In the genomic region with DNA sequence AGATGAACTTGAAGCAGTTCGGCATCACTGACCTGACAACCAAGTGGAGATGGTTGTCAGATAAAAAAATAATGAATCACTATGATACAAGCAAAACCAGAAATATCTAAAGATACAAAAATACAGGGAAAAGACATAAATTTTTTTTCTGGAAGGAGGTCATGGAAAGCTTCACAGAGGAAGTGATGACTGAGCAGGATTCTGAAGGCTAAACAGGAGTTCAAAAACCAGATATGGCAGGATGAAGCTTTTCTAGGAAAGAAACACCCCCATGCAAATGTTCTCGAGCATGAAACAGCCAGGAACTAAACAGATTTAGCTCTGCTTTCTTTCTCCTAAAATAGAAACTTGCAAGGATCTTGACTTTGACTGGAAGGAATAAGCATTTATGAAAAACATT, we compare ENCODE assay signal across 25 cellular contexts.
DNase-seq lines count a peak whose midpoint lies in the region; ATAC-seq, FAIRE-seq and TF ChIP-seq lines count a peak whose summit lies in the region.
"Had no signal": no experiment of that assay in that cellular context is flagged by ENCODE, and none has a peak within 500 bp of the region (broad histone marks: within the 10 kb centered on the region; RNA-seq: fewer than 3 reads in every experiment).

No MANE protein-coding gene starts in this region.

- peaks cover 2 to 7% (median 3%) of the 10 kb centered on the region in 8 donors for H3K9me3 Mint-ChIP-seq in CD4-positive, alpha-beta memory T cell
- no peaks in the 10 kb centered on the region for H3K9me3 Mint-ChIP-seq in nephron progenitor cell
- H3K9me3 Mint-ChIP-seq: stimulated activated effector memory CD8-positive, alpha-beta T cell treated with anti-CD3 and anti-CD28 coated beads, Interleukin-12 subunit alpha, Interleukin-12 subunit beta, amount 100 ng/mL, for 72 hours had no signal

- H3K27me3 Mint-ChIP-seq in CD4-positive, alpha-beta memory T cell, result no peaks in the 10 kb centered on the region
- H3K27me3 Mint-ChIP-seq in nephron progenitor cell (ENCODE audit: low read depth, poor library complexity), result no peaks in the 10 kb centered on the region
- H3K27me3 Mint-ChIP-seq: activated CD4-positive, alpha-beta memory T cell treated with anti-CD3 and anti-CD28 coated beads for 36 hours had no signal

- H3K27ac ChIP-seq in A549, result peak overlapping the region in 1 of 2 experiments; percentile 35; a peak in 4 of 6 replicates
- peak overlapping the region; percentile 64 for H3K27ac ChIP-seq in HUES48 (ENCODE audit: low read depth, low read length)
- H3K27ac ChIP-seq in keratinocyte (ENCODE audit: control insufficient read depth, insufficient read depth, low read length), result peak overlapping the region; percentile 22
- no peak overlapping the region for H3K27ac ChIP-seq in WERI-Rb-1
- no peak overlapping the region for H3K27ac ChIP-seq in CD4-positive, alpha-beta memory T cell (ENCODE audit: low read depth, low read length)
- H3K27ac ChIP-seq: BLaER1 treated with 17β-estradiol and CSF1 and Interleukin-3, amounts not matched to agents 10 nM and 100 nM; left ventricle myocardium inferior; testis had no signal

- peaks cover 64% of the 10 kb centered on the region for H3K79me2 ChIP-seq in keratinocyte (ENCODE audit: control insufficient read depth, insufficient read depth, low read length)

- no peaks in the 10 kb centered on the region for H3K9me1 ChIP-seq in keratinocyte (ENCODE audit: control insufficient read depth, extremely low read depth, insufficient read depth, low read length)

- peaks cover 39% of the 10 kb centered on the region for H3K4me1 ChIP-seq in A549
- H3K4me1 ChIP-seq in HUES48 (ENCODE audit: control insufficient read depth, insufficient read depth, low read length), result peaks cover 8% of the 10 kb centered on the region
- peaks cover 35% of the 10 kb centered on the region for H3K4me1 ChIP-seq in keratinocyte (ENCODE audit: control insufficient read depth, extremely low read depth, insufficient read depth, low read length)
- no peaks in the 10 kb centered on the region for H3K4me1 ChIP-seq in CD4-positive, alpha-beta memory T cell (ENCODE audit: insufficient read depth, low read length)
- H3K4me1 ChIP-seq: left ventricle myocardium inferior, testis had no signal

- intact Hi-C loops in CD4-positive, alpha-beta memory T cell (cut with micrococcal nuclease), result no loop called here

- POLR2A ChIA-PET in A549 (lab: Yijun Ruan, JAX), result no interaction called here
- POLR2A ChIA-PET in CD4-positive, alpha-beta memory T cell (lab: Charles Lee; ENCODE audit: partially characterized antibody), result no interaction called here

- H4K20me1 ChIP-seq in keratinocyte (ENCODE audit: control insufficient read depth, extremely low read depth, insufficient read depth, low read length), result peaks cover 27% of the 10 kb centered on the region
- H4K20me1 ChIP-seq: BLaER1 treated with 17β-estradiol and CSF1 and Interleukin-3, amounts not matched to agents 10 nM and 100 nM had no signal

- H3K4me3 ChIP-seq in A549, result no peak overlapping the region
- H3K4me3 ChIP-seq in HUES48 (ENCODE audit: low read depth, low read length), result no peak overlapping the region
- H3K4me3 ChIP-seq in astrocyte of the spinal cord (ENCODE audit: low read depth, low read length), result no peak overlapping the region
- H3K4me3 ChIP-seq in keratinocyte (ENCODE audit: control insufficient read depth in 2 of 3, extremely low read depth in 1 of 3, insufficient read depth in 2 of 3, low read depth in 1 of 3, low read length in 3 of 3), result peak overlapping the region in 1 of 3 experiments; percentile 21
- no peak overlapping the region for H3K4me3 ChIP-seq in WERI-Rb-1 (ENCODE audit: low read depth, low read length)
- H3K4me3 ChIP-seq in CD4-positive, alpha-beta memory T cell (ENCODE audit: low read length in 2 of 2), result no peak overlapping the region
- H3K4me3 ChIP-seq: BLaER1 treated with 17β-estradiol and CSF1 and Interleukin-3, amounts not matched to agents 10 nM and 100 nM; esophagus squamous epithelium; left ventricle myocardium inferior; mucosa of descending colon; testis had no signal

- TF ChIP-seq EP300 in A549 (IDR thresholded peaks at IDR 0.05), result no peak

- TF ChIP-seq CTCF in A549 (IDR thresholded peaks at IDR 0.05) (no peak), astrocyte of the spinal cord (IDR thresholded peaks at IDR 0.05; ENCODE audit: low read depth, low read length) (no peak), keratinocyte (optimal IDR thresholded peaks at IDR 0.05 in 1 of 3, IDR thresholded peaks at IDR 0.05 in 1 of 3, conservative IDR thresholded peaks at IDR 0.05 in 1 of 3; ENCODE audit: extremely low read depth in 1 of 3, insufficient read depth in 2 of 3, low read length in 3 of 3) (no peak), WERI-Rb-1 (IDR thresholded peaks at IDR 0.05; ENCODE audit: low read depth, low read length) (no peak), nephron progenitor cell (IDR thresholded peaks at IDR 0.05) (no peak)

- peak in 1 of 2 experiments; percentile 37; a peak in 2 of 6 replicates for ATAC-seq in A549
- ATAC-seq: stimulated activated effector memory CD8-positive, alpha-beta T cell treated with anti-CD3 and anti-CD28 coated beads, Interleukin-12 subunit alpha, Interleukin-12 subunit beta, amount 100 ng/mL, for 72 hours; T-helper 17 cell had no signal

- DNase-seq in A549 (ENCODE audit: low read depth in 1 of 2, low spot score in 1 of 2) (no peak), astrocyte of the spinal cord (ENCODE audit: low read depth, low spot score) (peak; percentile 27), keratinocyte (ENCODE audit: low read depth, low spot score) (no peak), WERI-Rb-1 (no peak), pons (ENCODE audit: low spot score) (no peak), nephron progenitor cell (no peak)
- DNase-seq in CD4-positive, alpha-beta memory T cell, result no peak
- DNase-seq: activated CD4-positive, alpha-beta memory T cell treated with anti-CD3 and anti-CD28 coated beads for 36 hours; activated gamma-delta T cell; activated T-cell treated with anti-CD3 and anti-CD28 coated beads for 4 hours; amygdala; effector CD4-positive, alpha-beta T cell; esophagus squamous epithelium; glutamatergic neuron; KG1; left ventricle myocardium inferior; NCI-H187; NCI-H774; T-helper 17 cell; testis had no signal

- H3K36me3 ChIP-seq in HUES48 (ENCODE audit: control insufficient read depth, insufficient read depth, low read length), result no peaks in the 10 kb centered on the region
- H3K36me3 ChIP-seq in keratinocyte (ENCODE audit: control insufficient read depth in 2 of 2, extremely low read depth in 1 of 2, insufficient read depth in 2 of 2, low read length in 2 of 2), result peaks cover 8 to 23% of the 10 kb centered on the region in 2 experiments
- H3K36me3 ChIP-seq in WERI-Rb-1, result no peaks in the 10 kb centered on the region
- H3K36me3 ChIP-seq in CD4-positive, alpha-beta memory T cell (ENCODE audit: insufficient read depth, low read length), result no peaks in the 10 kb centered on the region
- H3K36me3 ChIP-seq: BLaER1 treated with 17β-estradiol and CSF1 and Interleukin-3, amounts not matched to agents 10 nM and 100 nM; esophagus squamous epithelium; left ventricle myocardium inferior had no signal

- no peaks in the 10 kb centered on the region for H3K36me3 Mint-ChIP-seq in CD4-positive, alpha-beta memory T cell
- no peaks in the 10 kb centered on the region for H3K36me3 Mint-ChIP-seq in nephron progenitor cell (ENCODE audit: low read depth)
- H3K36me3 Mint-ChIP-seq: stimulated activated effector memory CD8-positive, alpha-beta T cell treated with anti-CD3 and anti-CD28 coated beads, Interleukin-12 subunit alpha, Interleukin-12 subunit beta, amount 100 ng/mL, for 72 hours had no signal

- dilution Hi-C loops in keratinocyte (cut with MboI; ENCODE audit: extremely low pct_ligation_motif_present, low sequenced_read_pairs), result no loop called here

- no peak for TF ChIP-seq POLR2A in A549 (IDR thresholded peaks at IDR 0.05; ENCODE audit: low read length)

- H3K9ac ChIP-seq in HUES48 (ENCODE audit: low read depth, low read length) (no peak overlapping the region), keratinocyte (ENCODE audit: control insufficient read depth, extremely low read depth, insufficient read depth, low read length) (no peak overlapping the region)
- H3K9ac ChIP-seq: BLaER1 treated with 17β-estradiol and CSF1 and Interleukin-3, amounts not matched to agents 10 nM and 100 nM had no signal

- in situ Hi-C loops in astrocyte of the spinal cord (cut with HindIII; ENCODE audit: low sequenced_read_pairs), result no loop called here

- H3K27me3 ChIP-seq in HUES48 (ENCODE audit: control insufficient read depth, insufficient read depth, low read length) (no peaks in the 10 kb centered on the region), keratinocyte (ENCODE audit: control insufficient read depth, extremely low read depth, insufficient read depth, low read length) (no peaks in the 10 kb centered on the region), WERI-Rb-1 (ENCODE audit: insufficient read depth, low read depth, severe bottlenecking) (peaks cover 9% of the 10 kb centered on the region)
- H3K27me3 ChIP-seq in CD4-positive, alpha-beta memory T cell (ENCODE audit: insufficient read depth, low read length), result no peaks in the 10 kb centered on the region
- H3K27me3 ChIP-seq: BLaER1 treated with 17β-estradiol and CSF1 and Interleukin-3, amounts not matched to agents 10 nM and 100 nM; esophagus squamous epithelium; testis had no signal

- CTCF ChIA-PET in A549 (lab: Yijun Ruan, JAX), result no interaction called here
- CTCF ChIA-PET in CD4-positive, alpha-beta memory T cell (lab: Charles Lee; ENCODE audit: partially characterized antibody), result no interaction called here

- no peak overlapping the region for H3K4me3 Mint-ChIP-seq in CD4-positive, alpha-beta memory T cell
- no peak overlapping the region for H3K4me3 Mint-ChIP-seq in nephron progenitor cell
- H3K4me3 Mint-ChIP-seq: activated CD4-positive, alpha-beta memory T cell treated with anti-CD3 and anti-CD28 coated beads for 36 hours; central memory CD8-positive, alpha-beta T cell; stimulated activated effector memory CD8-positive, alpha-beta T cell treated with anti-CD3 and anti-CD28 coated beads, Interleukin-12 subunit alpha, Interleukin-12 subunit beta, amount 100 ng/mL, for 72 hours; T-helper 17 cell had no signal

- H3K4me2 ChIP-seq in A549 (peak overlapping the region; percentile 20), keratinocyte (ENCODE audit: control insufficient read depth, extremely low read depth, insufficient read depth, low read depth, low read length) (peak overlapping the region; percentile 35)
- H3K4me2 ChIP-seq: BLaER1 treated with 17β-estradiol and CSF1 and Interleukin-3, amounts not matched to agents 10 nM and 100 nM had no signal

- WGBS in A549 (ENCODE audit: missing lambda C conversion rate), result 57% methylated on average over 2 of the region's 2 CpGs

- H2AFZ ChIP-seq in keratinocyte (ENCODE audit: control insufficient read depth, low read length), result no peak overlapping the region

- H3K4me1 Mint-ChIP-seq in CD4-positive, alpha-beta memory T cell, result peaks cover 0 to 4% (median 2%) of the 10 kb centered on the region in 4 donors
- no peaks in the 10 kb centered on the region for H3K4me1 Mint-ChIP-seq in nephron progenitor cell
- H3K4me1 Mint-ChIP-seq: central memory CD8-positive, alpha-beta T cell; stimulated activated effector memory CD8-positive, alpha-beta T cell treated with anti-CD3 and anti-CD28 coated beads, Interleukin-12 subunit alpha, Interleukin-12 subunit beta, amount 100 ng/mL, for 72 hours; T-helper 17 cell had no signal

- FAIRE-seq in A549 (lab: Jason Lieb, UNC) (peak; percentile 7), keratinocyte (lab: Jason Lieb, UNC) (no peak)

- no peak for TF ChIP-seq RAD21 in A549 (conservative IDR thresholded peaks at IDR 0.05 in 1 of 2, IDR thresholded peaks at IDR 0.05 in 1 of 2)

- no peak overlapping the region for H3K27ac Mint-ChIP-seq in CD4-positive, alpha-beta memory T cell
- H3K27ac Mint-ChIP-seq in nephron progenitor cell, result no peak overlapping the region
- H3K27ac Mint-ChIP-seq: activated CD4-positive, alpha-beta memory T cell treated with anti-CD3 and anti-CD28 coated beads for 36 hours; stimulated activated effector memory CD8-positive, alpha-beta T cell treated with anti-CD3 and anti-CD28 coated beads, Interleukin-12 subunit alpha, Interleukin-12 subunit beta, amount 100 ng/mL, for 72 hours; T-helper 17 cell had no signal

- H3K9me3 ChIP-seq in A549 (peaks cover 8% of the 10 kb centered on the region; the same call in 1 of the 3 replicates), HUES48 (ENCODE audit: control insufficient read depth, insufficient read depth, low read length) (peaks cover 13% of the 10 kb centered on the region), keratinocyte (ENCODE audit: control insufficient read depth, low read depth, low read length) (no peaks in the 10 kb centered on the region), WERI-Rb-1 (ENCODE audit: severe bottlenecking) (no peaks in the 10 kb centered on the region)
- H3K9me3 ChIP-seq in CD4-positive, alpha-beta memory T cell (ENCODE audit: control insufficient read depth in 1 of 2, low read length in 2 of 2), result no peaks in the 10 kb centered on the region
- H3K9me3 ChIP-seq: esophagus squamous epithelium, mucosa of descending colon, testis had no signal

Comparison
In these comparisons a context has a peak if more than half of its experiments do, and no peak if none do; other contexts are left out.
1. H3K27ac ChIP-seq: peak in HUES48 (single experiment) and keratinocyte (single experiment); none in WERI-Rb-1 (single experiment) and CD4-positive, alpha-beta memory T cell (single experiment).